In the genomic region with DNA sequence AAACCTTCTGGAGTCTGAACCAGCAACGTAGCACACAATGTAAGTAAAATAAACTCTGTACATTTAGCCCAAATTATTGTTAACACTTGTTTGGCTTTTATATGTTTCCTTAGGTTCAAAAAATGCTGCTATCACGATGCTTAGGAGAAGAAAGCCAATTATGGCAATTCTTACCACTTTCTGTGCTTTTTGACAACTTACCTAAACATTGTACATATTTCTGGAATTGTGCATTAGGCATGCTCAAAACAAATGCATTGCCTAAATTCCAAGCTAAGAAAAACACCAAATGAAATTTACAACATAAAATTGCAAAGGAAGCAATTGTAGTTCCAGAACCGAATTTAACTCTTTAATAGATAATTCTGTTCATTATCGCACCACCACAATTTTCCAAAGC, we compare ENCODE assay signal across 1 cellular context.
TF ChIP-seq lines count a peak whose summit lies in the region.

No MANE protein-coding gene starts in this region.

TF ChIP-seq in IMR-90, 13 proteins besides CTCF, POLR2A, EP300 and RAD21:
- TF ChIP-seq, protein P1, sequence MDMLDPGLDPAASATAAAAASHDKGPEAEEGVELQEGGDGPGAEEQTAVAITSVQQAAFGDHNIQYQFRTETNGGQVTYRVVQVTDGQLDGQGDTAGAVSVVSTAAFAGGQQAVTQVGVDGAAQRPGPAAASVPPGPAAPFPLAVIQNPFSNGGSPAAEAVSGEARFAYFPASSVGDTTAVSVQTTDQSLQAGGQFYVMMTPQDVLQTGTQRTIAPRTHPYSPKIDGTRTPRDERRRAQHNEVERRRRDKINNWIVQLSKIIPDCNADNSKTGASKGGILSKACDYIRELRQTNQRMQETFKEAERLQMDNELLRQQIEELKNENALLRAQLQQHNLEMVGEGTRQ (IDR thresholded peaks at IDR 0.05; ENCODE audit: low read depth, low read length), result no peak
- TF ChIP-seq CHD1 (IDR thresholded peaks at IDR 0.05; ENCODE audit: low read depth, low read length), result no peak
- TF ChIP-seq MAZ (IDR thresholded peaks at IDR 0.05; ENCODE audit: borderline replicate concordance, low read depth, low read length), result no peak
- TF ChIP-seq, protein P2, sequence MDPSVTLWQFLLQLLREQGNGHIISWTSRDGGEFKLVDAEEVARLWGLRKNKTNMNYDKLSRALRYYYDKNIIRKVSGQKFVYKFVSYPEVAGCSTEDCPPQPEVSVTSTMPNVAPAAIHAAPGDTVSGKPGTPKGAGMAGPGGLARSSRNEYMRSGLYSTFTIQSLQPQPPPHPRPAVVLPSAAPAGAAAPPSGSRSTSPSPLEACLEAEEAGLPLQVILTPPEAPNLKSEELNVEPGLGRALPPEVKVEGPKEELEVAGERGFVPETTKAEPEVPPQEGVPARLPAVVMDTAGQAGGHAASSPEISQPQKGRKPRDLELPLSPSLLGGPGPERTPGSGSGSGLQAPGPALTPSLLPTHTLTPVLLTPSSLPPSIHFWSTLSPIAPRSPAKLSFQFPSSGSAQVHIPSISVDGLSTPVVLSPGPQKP (IDR thresholded peaks at IDR 0.05; ENCODE audit: borderline replicate concordance, low read depth, low read length), result no peak
- no peak for TF ChIP-seq CEBPB (IDR thresholded peaks at IDR 0.05; ENCODE audit: low read depth, low read length)
- no peak for TF ChIP-seq SMC3 (IDR thresholded peaks at IDR 0.05; ENCODE audit: low read depth, low read length)
- no peak for TF ChIP-seq RCOR1 (IDR thresholded peaks at IDR 0.05; ENCODE audit: insufficient replicate concordance, low read length)
